19 cellular contexts compared by ENCODE assay signal in genomic region chr3:11475324-11475723, GRCh38.
A peak's percentile ranks its signal among the peaks of the same experiment; 100 is the strongest.
DNase-seq lines count a peak whose midpoint lies in the region; ATAC-seq and TF ChIP-seq lines count a peak whose summit lies in the region.
"Had no signal": no experiment of that assay in that cellular context is flagged by ENCODE, and none has a peak within 500 bp of the region (broad histone marks: within the 10 kb centered on the region; RNA-seq: fewer than 3 reads in every experiment).

No MANE protein-coding gene starts in this region.

- H3K9me3 Mint-ChIP-seq in GM23338 (no peaks in the 10 kb centered on the region; the same call in 2 of the 3 replicates), neural progenitor cell (no peaks in the 10 kb centered on the region)
- no peaks in the 10 kb centered on the region for H3K9me3 Mint-ChIP-seq in effector memory CD8-positive, alpha-beta T cell
- H3K9me3 Mint-ChIP-seq in activated T-helper 2 cell treated with anti-CD3 and anti-CD28 coated beads, Interferon-gamma antibody, Interleukin-2, Interleukin-4, amounts not matched to agents 10 μg/mL and 5 μg/mL and 100 μg/mL, durations not matched to agents 14 hours and 24 hours and 36 hours = no peaks in the 10 kb centered on the region
- H3K9me3 Mint-ChIP-seq: CD4-positive, CD25-positive, alpha-beta regulatory T cell; HFFc6 had no signal

- POLR2A ChIA-PET in IMR-90 (lab: Charles Lee; ENCODE audit: unreplicated experiment) = no interaction called here

- H3K27me3 ChIP-seq in GM23338 (ENCODE audit: insufficient read depth) (no peaks in the 10 kb centered on the region), IMR-90 (ENCODE audit: control insufficient read depth, insufficient read depth, low read length) (no peaks in the 10 kb centered on the region), neural progenitor cell (no peaks in the 10 kb centered on the region)
- H3K27me3 ChIP-seq: BLaER1 treated with 17β-estradiol and CSF1 and Interleukin-3, amounts not matched to agents 10 nM and 100 nM had no signal

- 100% methylated on average over 2 of the region's 6 CpGs; no CpG with 5 or more reads in 1 of the 2 experiments for WGBS in IMR-90 (ENCODE audit: extremely low coverage in 2 of 2, insufficient read length in 1 of 2), 2 experiments

- H3K4me2 ChIP-seq in GM23338 (no peak overlapping the region), IMR-90 (ENCODE audit: low read depth, low read length) (no peak overlapping the region), neural progenitor cell (no peak overlapping the region)
- H3K4me2 ChIP-seq: BLaER1 treated with 17β-estradiol and CSF1 and Interleukin-3, amounts not matched to agents 10 nM and 100 nM had no signal

- no peak overlapping the region for H2BK5ac ChIP-seq in IMR-90 (ENCODE audit: low read depth, low read length, poor library complexity, severe bottlenecking)

- intact Hi-C loops in IMR-90 (cut with micrococcal nuclease) = no loop called here
- intact Hi-C loops in activated T-helper 2 cell treated with anti-CD3 and anti-CD28 coated beads, Interferon-gamma antibody, Interleukin-2, Interleukin-4, amounts not matched to agents 10 μg/mL and 5 μg/mL and 100 μg/mL, durations not matched to agents 14 hours and 24 hours and 36 hours (cut with micrococcal nuclease) = no loop called here

- H4K20me1 ChIP-seq in GM23338 (replicated peaks; ENCODE audit: insufficient read depth) (no peaks in the 10 kb centered on the region), IMR-90 (ENCODE audit: insufficient read depth, low read length) (no peaks in the 10 kb centered on the region), neural progenitor cell (ENCODE audit: low read depth) (no peaks in the 10 kb centered on the region)

- H3K27ac Mint-ChIP-seq in GM23338 = no peak overlapping the region
- H3K27ac Mint-ChIP-seq in effector memory CD8-positive, alpha-beta T cell = peak overlapping the region; percentile 9 to 15
- peak overlapping the region; percentile 18 for H3K27ac Mint-ChIP-seq in neural progenitor cell
- no peak overlapping the region for H3K27ac Mint-ChIP-seq in activated T-helper 2 cell treated with anti-CD3 and anti-CD28 coated beads, Interferon-gamma antibody, Interleukin-2, Interleukin-4, amounts not matched to agents 10 μg/mL and 5 μg/mL and 100 μg/mL, durations not matched to agents 14 hours and 24 hours and 36 hours
- H3K27ac Mint-ChIP-seq: CD4-positive, CD25-positive, alpha-beta regulatory T cell had no signal

- H3K4me3 Mint-ChIP-seq in GM23338 = no peak overlapping the region
- H3K4me3 Mint-ChIP-seq in effector memory CD8-positive, alpha-beta T cell = no peak overlapping the region
- H3K4me3 Mint-ChIP-seq in neural progenitor cell = no peak overlapping the region
- H3K4me3 Mint-ChIP-seq in activated T-helper 2 cell treated with anti-CD3 and anti-CD28 coated beads, Interferon-gamma antibody, Interleukin-2, Interleukin-4, amounts not matched to agents 10 μg/mL and 5 μg/mL and 100 μg/mL, durations not matched to agents 14 hours and 24 hours and 36 hours (ENCODE audit: low read depth) = no peak overlapping the region
- H3K4me3 Mint-ChIP-seq: CD4-positive, CD25-positive, alpha-beta regulatory T cell; HFFc6 had no signal

- TF ChIP-seq CTCF in GM23338 (conservative IDR thresholded peaks at IDR 0.05; ENCODE audit: low read depth in 2 of 2) = no peak
- no peak for TF ChIP-seq CTCF in IMR-90 (conservative IDR thresholded peaks at IDR 0.05; ENCODE audit: low read depth, low read length)
- TF ChIP-seq CTCF in neural progenitor cell (IDR thresholded peaks at IDR 0.05) = no peak

- no peak overlapping the region for H3K4ac ChIP-seq in IMR-90 (ENCODE audit: low read depth, low read length)

- H3K4me3 ChIP-seq in GM23338 = no peak overlapping the region
- no peak overlapping the region for H3K4me3 ChIP-seq in IMR-90 (ENCODE audit: insufficient read depth, low read depth, low read length)
- H3K4me3 ChIP-seq in neural progenitor cell = no peak overlapping the region
- H3K4me3 ChIP-seq: BLaER1 treated with 17β-estradiol and CSF1 and Interleukin-3, amounts not matched to agents 10 nM and 100 nM; GM23248 had no signal

- no peak overlapping the region for H4K8ac ChIP-seq in IMR-90 (ENCODE audit: low read depth in 2 of 2, low read length in 2 of 2)

- H3K36me3 ChIP-seq in GM23338 (ENCODE audit: insufficient read depth) (no peaks in the 10 kb centered on the region; the same call in 1 of the 2 replicates), IMR-90 (ENCODE audit: control insufficient read depth, insufficient read depth, low read length) (no peaks in the 10 kb centered on the region), neural progenitor cell (no peaks in the 10 kb centered on the region)

- H3K79me2 ChIP-seq in GM23338 (replicated peaks; ENCODE audit: insufficient read depth) = no peaks in the 10 kb centered on the region
- no peaks in the 10 kb centered on the region for H3K79me2 ChIP-seq in neural progenitor cell (ENCODE audit: low read depth)

- dilution Hi-C loops in IMR-90 (cut with HindIII; ENCODE audit: low sequenced_read_pairs, unreplicated experiment) = no loop called here

- H3K9me1 ChIP-seq in IMR-90 (ENCODE audit: insufficient read depth, low read length) = peaks cover 10% of the 10 kb centered on the region; the same call in 1 of the 2 replicates

- CTCF ChIA-PET in IMR-90 (lab: Yijun Ruan, JAX) = interaction anchor here (0.6 kb wide), 1 partner anchor 118 kb away, joined by 4 read pairs; no protein-coding TSS in a partner anchor

- H4K5ac ChIP-seq in IMR-90 (ENCODE audit: low read depth, low read length) = no peak overlapping the region

- H3K36me3 Mint-ChIP-seq in GM23338 (ENCODE audit: low read depth) (no peaks in the 10 kb centered on the region), neural progenitor cell (no peaks in the 10 kb centered on the region)
- H3K36me3 Mint-ChIP-seq in effector memory CD8-positive, alpha-beta T cell (ENCODE audit: insufficient read depth) = peaks cover 3% of the 10 kb centered on the region
- H3K36me3 Mint-ChIP-seq in activated T-helper 2 cell treated with anti-CD3 and anti-CD28 coated beads, Interferon-gamma antibody, Interleukin-2, Interleukin-4, amounts not matched to agents 10 μg/mL and 5 μg/mL and 100 μg/mL, durations not matched to agents 14 hours and 24 hours and 36 hours (ENCODE audit: low read depth) = no peaks in the 10 kb centered on the region

- DNase-seq in GM23338 (ENCODE audit: low spot score) = peak; percentile 34
- DNase-seq in IMR-90 = no peak
- DNase-seq in effector memory CD8-positive, alpha-beta T cell = no peak
- DNase-seq in neural progenitor cell (ENCODE audit: low spot score) = no peak
- no peak for DNase-seq in activated T-helper 2 cell treated with anti-CD3 and anti-CD28 coated beads, Interferon-gamma antibody, Interleukin-2, Interleukin-4, amounts not matched to agents 10 μg/mL and 5 μg/mL and 100 μg/mL, durations not matched to agents 14 hours and 24 hours and 36 hours (ENCODE audit: low spot score)
- no peak for DNase-seq in DMS114 treated with DMSO at 0.1 percent for 48 hours (lab: John Stamatoyannopoulos, UW; ENCODE audit: unreplicated experiment)
- no peak for DNase-seq in activated effector memory CD4-positive, alpha-beta T cell treated with Interleukin-2 at 50 U/mL for 16 hours
- DNase-seq: ACHN; Calu3; CD4-positive, CD25-positive, alpha-beta regulatory T cell; DMS153; DMS79 treated with DMSO at 0.1 percent for 48 hours; EL; GM23248; HCEC 1CT; HFFc6; KBM-7 had no signal

- H2BK20ac ChIP-seq in IMR-90 (ENCODE audit: low read depth, low read length) = no peak overlapping the region; the same call in 1 of the 2 replicates

- in situ Hi-C loops in IMR-90 (cut with MboI; ENCODE audit: low sequenced_read_pairs) = no loop called here

- H3K56ac ChIP-seq in IMR-90 (ENCODE audit: extremely low read depth, insufficient read depth, low read length) = no peak overlapping the region

- no peak overlapping the region for H2BK120ac ChIP-seq in IMR-90 (ENCODE audit: low read depth, low read length)

- H2AK9ac ChIP-seq in IMR-90 (replicated peaks; ENCODE audit: low read depth, low read length, poor library complexity) = no peak overlapping the region

- no peak overlapping the region for H3K23ac ChIP-seq in IMR-90 (ENCODE audit: low read depth, low read length)

- H2BK15ac ChIP-seq in IMR-90 (ENCODE audit: low read depth, low read length) = no peak overlapping the region; the same call in 2 of the 3 replicates

- H3K4me1 Mint-ChIP-seq in GM23338 = peaks cover 42% of the 10 kb centered on the region
- no peaks in the 10 kb centered on the region for H3K4me1 Mint-ChIP-seq in effector memory CD8-positive, alpha-beta T cell (ENCODE audit: low read depth in 2 of 2)
- H3K4me1 Mint-ChIP-seq in neural progenitor cell = peaks cover 52% of the 10 kb centered on the region
- H3K4me1 Mint-ChIP-seq in activated T-helper 2 cell treated with anti-CD3 and anti-CD28 coated beads, Interferon-gamma antibody, Interleukin-2, Interleukin-4, amounts not matched to agents 10 μg/mL and 5 μg/mL and 100 μg/mL, durations not matched to agents 14 hours and 24 hours and 36 hours (ENCODE audit: low read depth) = peaks cover 5% of the 10 kb centered on the region

- H2AFZ ChIP-seq in GM23338 (no peak overlapping the region), IMR-90 (replicated peaks; ENCODE audit: low read length, poor library complexity) (no peak overlapping the region), neural progenitor cell (replicated peaks) (no peak overlapping the region)
- H2AFZ ChIP-seq: GM23248 had no signal

- H3K9me3 ChIP-seq in IMR-90 (ENCODE audit: control insufficient read depth, insufficient read depth, low read length) (no peaks in the 10 kb centered on the region), neural progenitor cell (ENCODE audit: low read depth) (no peaks in the 10 kb centered on the region)
- H3K9me3 ChIP-seq: BLaER1 treated with 17β-estradiol and CSF1 and Interleukin-3, amounts not matched to agents 10 nM and 100 nM had no signal

- H3K79me1 ChIP-seq in IMR-90 (ENCODE audit: low read depth in 1 of 2, low read length in 2 of 2) = peaks cover 0 to 18% of the 10 kb centered on the region in 2 experiments; a peak in 1 of 4 replicates

- H2AK5ac ChIP-seq in IMR-90 (ENCODE audit: low read depth, low read length) = no peak overlapping the region

- peaks cover 8% of the 10 kb centered on the region for H3K4me1 ChIP-seq in GM23338 (ENCODE audit: insufficient read depth)
- H3K4me1 ChIP-seq in IMR-90 (ENCODE audit: control insufficient read depth, insufficient read depth, low read length) = peaks cover 13% of the 10 kb centered on the region
- peaks cover 25% of the 10 kb centered on the region for H3K4me1 ChIP-seq in neural progenitor cell

- no peak overlapping the region for H3K9ac ChIP-seq in IMR-90 (ENCODE audit: low read depth, low read length)
- no peak overlapping the region for H3K9ac ChIP-seq in neural progenitor cell
- H3K9ac ChIP-seq: BLaER1 treated with 17β-estradiol and CSF1 and Interleukin-3, amounts not matched to agents 10 nM and 100 nM; GM23248 had no signal

- H4K91ac ChIP-seq in IMR-90 (ENCODE audit: insufficient read depth, low read depth, low read length) = peak overlapping the region; percentile 16; the same call in 1 of the 2 replicates

- H3K18ac ChIP-seq in IMR-90 (ENCODE audit: low read depth, low read length) = no peak overlapping the region

- TF ChIP-seq POLR2A in IMR-90 (IDR thresholded peaks at IDR 0.05; ENCODE audit: low read depth, low read length) = no peak

- no peak for TF ChIP-seq RAD21 in IMR-90 (IDR thresholded peaks at IDR 0.05; ENCODE audit: low read length)

- ATAC-seq in GM23338 (peak; percentile 79), IMR-90 (ENCODE audit: low read depth) (no peak)
- no peak for ATAC-seq in effector memory CD8-positive, alpha-beta T cell (replicated peaks)

- H3K27ac ChIP-seq in GM23338 (ENCODE audit: low read depth) = no peak overlapping the region
- H3K27ac ChIP-seq in IMR-90 (ENCODE audit: insufficient read depth, low read length) = no peak overlapping the region
- no peak overlapping the region for H3K27ac ChIP-seq in neural progenitor cell
- H3K27ac ChIP-seq: BLaER1 treated with 17β-estradiol and CSF1 and Interleukin-3, amounts not matched to agents 10 nM and 100 nM; GM23248; HL-60 had no signal

- no peaks in the 10 kb centered on the region for H3F3A ChIP-seq in GM23338 (replicated peaks; ENCODE audit: low read depth)
- H3F3A ChIP-seq in neural progenitor cell (ENCODE audit: low read depth) = no peaks in the 10 kb centered on the region

- no peaks in the 10 kb centered on the region for H3K9me2 ChIP-seq in GM23338 (ENCODE audit: insufficient read depth)

- BruUV-seq in IMR-90 (replicated peaks; lab: Mats Ljungman, UMichigan) = no TSS peak

- H3K14ac ChIP-seq in IMR-90 (replicated peaks; ENCODE audit: low read depth, low read length) = 0 out of 2 replicates have a peak overlapping the region, but pooled peaks have one; percentile 4

- H3K27me3 Mint-ChIP-seq in GM23338 (ENCODE audit: insufficient read depth, low read depth, poor library complexity) (peaks cover 4% of the 10 kb centered on the region), neural progenitor cell (ENCODE audit: insufficient read depth, low read depth) (no peaks in the 10 kb centered on the region)
- H3K27me3 Mint-ChIP-seq in effector memory CD8-positive, alpha-beta T cell = no peaks in the 10 kb centered on the region
- no peaks in the 10 kb centered on the region for H3K27me3 Mint-ChIP-seq in activated T-helper 2 cell treated with anti-CD3 and anti-CD28 coated beads, Interferon-gamma antibody, Interleukin-2, Interleukin-4, amounts not matched to agents 10 μg/mL and 5 μg/mL and 100 μg/mL, durations not matched to agents 14 hours and 24 hours and 36 hours (ENCODE audit: low read depth)
- H3K27me3 Mint-ChIP-seq: CD4-positive, CD25-positive, alpha-beta regulatory T cell had no signal

Comparison
In these comparisons a context has a peak if more than half of its experiments do, and no peak if none do; other contexts are left out.
1. H3K27ac Mint-ChIP-seq: peak in effector memory CD8-positive, alpha-beta T cell (2 of 2) and neural progenitor cell (single experiment); none in GM23338 (single experiment) and activated T-helper 2 cell treated with anti-CD3 and anti-CD28 coated beads, Interferon-gamma antibody, Interleukin-2, Interleukin-4, amounts not matched to agents 10 μg/mL and 5 μg/mL and 100 μg/mL, durations not matched to agents 14 hours and 24 hours and 36 hours (single experiment).